Comparison of ENCODE assay signal across 26 cellular contexts in genomic region chr15:99556578-99556977, GRCh38.
"Had no signal": no experiment of that assay in that cellular context is flagged by ENCODE, and none has a peak within 500 bp of the region (broad histone marks: within the 10 kb centered on the region; RNA-seq: fewer than 3 reads in every experiment).

No MANE protein-coding gene starts in this region.

- ATAC-seq: activated CD4-positive, CD25-positive, alpha-beta regulatory T cell treated with anti-CD3 and anti-CD28 coated beads, Interleukin-2, amount 50 U/mL, for 24 hours; activated CD8-positive, alpha-beta T cell treated with anti-CD3 and anti-CD28 coated beads for 36 hours; activated T-cell treated with anti-CD3 and anti-CD28 coated beads, Interleukin-2, amount 50 U/mL, for 4 hours; activated T-helper 17 cell treated with anti-CD3 and anti-CD28 coated beads, Interleukin-2, amount 50 U/mL, for 72 hours; body of pancreas; gastroesophageal sphincter; heart right ventricle had no signal

- DNase-seq: activated CD4-positive, alpha-beta T cell treated with anti-CD3 and anti-CD28 coated beads for 48 hours; activated CD4-positive, alpha-beta T cell treated with anti-CD3 and anti-CD28 coated beads, Interleukin-2, amount 50 U/mL, for 1 hour; activated CD4-positive, alpha-beta T cell treated with anti-CD3 and anti-CD28 coated beads, Interleukin-2, amount 50 U/mL, for 48 hours; activated CD8-positive, alpha-beta memory T cell treated with anti-CD3 and anti-CD28 coated beads for 24 hours; activated CD8-positive, alpha-beta T cell treated with anti-CD3 and anti-CD28 coated beads for 36 hours; activated effector memory CD4-positive, alpha-beta T cell treated with Interleukin-2 at 50 U/mL for 16 hours; activated gamma-delta T cell treated with Interleukin-2 at 50 U/mL for 16 hours; activated naive CD4-positive, alpha-beta T cell treated with anti-CD3 and anti-CD28 coated beads, Interleukin-2, amount 50 U/mL, for 16 hours; activated naive CD4-positive, alpha-beta T cell treated with Interleukin-2 at 50 U/mL for 16 hours; activated T-cell treated with anti-CD3 and anti-CD28 coated beads, Interleukin-2, amount 50 U/mL, for 4 hours; amniotic stem cell; anterior cingulate cortex; body of pancreas; caudate nucleus; cortex of kidney; dermis blood vessel endothelial cell; effector CD8-positive, alpha-beta T cell; esophagus squamous epithelium; foreskin melanocyte; heart right ventricle; T-helper 2 cell had no signal

- H3K27ac ChIP-seq: body of pancreas, epithelial cell of prostate, esophagus squamous epithelium, gastroesophageal sphincter, heart right ventricle had no signal

- H3K4me1 ChIP-seq: body of pancreas, gastroesophageal sphincter, heart right ventricle had no signal

- H3K4me3 Mint-ChIP-seq: activated CD8-positive, alpha-beta T cell treated with anti-CD3 and anti-CD28 coated beads for 36 hours; activated naive CD8-positive, alpha-beta T cell; activated T-cell treated with anti-CD3 and anti-CD28 coated beads, Interleukin-2, amount 50 U/mL, for 4 hours; activated T-helper 17 cell treated with anti-CD3 and anti-CD28 coated beads, Interleukin-2, amount 50 U/mL, for 72 hours had no signal

- H3K27me3 Mint-ChIP-seq: activated CD8-positive, alpha-beta T cell treated with anti-CD3 and anti-CD28 coated beads for 36 hours; activated naive CD8-positive, alpha-beta T cell; activated T-helper 17 cell treated with anti-CD3 and anti-CD28 coated beads, Interleukin-2, amount 50 U/mL, for 72 hours had no signal

- H3K9me3 ChIP-seq: body of pancreas, esophagus squamous epithelium, gastroesophageal sphincter, heart right ventricle had no signal

- H3K27ac Mint-ChIP-seq: activated CD8-positive, alpha-beta T cell treated with anti-CD3 and anti-CD28 coated beads for 36 hours; activated naive CD8-positive, alpha-beta T cell; activated T-helper 17 cell treated with anti-CD3 and anti-CD28 coated beads, Interleukin-2, amount 50 U/mL, for 72 hours had no signal

- H3K36me3 ChIP-seq: esophagus squamous epithelium, gastroesophageal sphincter, heart right ventricle had no signal

- H3K27me3 ChIP-seq: body of pancreas, esophagus squamous epithelium, gastroesophageal sphincter, heart right ventricle had no signal

- H3K4me1 Mint-ChIP-seq: activated T-helper 17 cell treated with anti-CD3 and anti-CD28 coated beads, Interleukin-2, amount 50 U/mL, for 72 hours had no signal

- H3K9me3 Mint-ChIP-seq: activated CD8-positive, alpha-beta T cell treated with anti-CD3 and anti-CD28 coated beads for 36 hours; activated T-cell treated with anti-CD3 and anti-CD28 coated beads, Interleukin-2, amount 50 U/mL, for 4 hours; activated T-helper 17 cell treated with anti-CD3 and anti-CD28 coated beads, Interleukin-2, amount 50 U/mL, for 72 hours had no signal

- H3K36me3 Mint-ChIP-seq: activated naive CD8-positive, alpha-beta T cell had no signal

- H3K4me3 ChIP-seq: body of pancreas, esophagus squamous epithelium, gastroesophageal sphincter, heart right ventricle had no signal
